Comparison of ENCODE assay signal across 14 cellular contexts in the genomic region with DNA sequence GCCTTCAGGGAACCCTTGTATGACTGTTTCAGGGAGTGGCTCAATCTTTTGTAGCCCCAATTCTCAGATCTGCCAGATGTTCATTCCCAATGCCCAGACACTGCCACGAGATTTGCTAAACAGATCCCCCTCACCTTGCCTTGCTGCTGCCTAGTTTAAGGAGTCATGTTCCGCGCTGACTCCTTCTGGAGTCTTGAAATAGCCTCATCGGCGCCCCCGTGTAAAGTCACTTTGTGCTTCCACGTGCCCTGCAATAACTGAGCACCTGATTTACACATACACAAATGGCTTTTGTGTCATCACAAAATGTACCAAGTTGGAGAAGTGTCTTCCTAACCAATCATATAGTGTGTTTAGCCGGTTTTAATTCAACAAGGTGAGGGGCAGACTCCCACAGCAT.
A peak's percentile ranks its signal among the peaks of the same experiment; 100 is the strongest.
DNase-seq lines count a peak whose midpoint lies in the region; ATAC-seq, FAIRE-seq and TF ChIP-seq lines count a peak whose summit lies in the region.
"Had no signal": no experiment of that assay in that cellular context is flagged by ENCODE, and none has a peak within 500 bp of the region (broad histone marks: within the 10 kb centered on the region; RNA-seq: fewer than 3 reads in every experiment).

No MANE protein-coding gene starts in this region.

- H3K4me3 ChIP-seq in kidney (ENCODE audit: low read length in 2 of 2) (no peak overlapping the region), smooth muscle cell (no peak overlapping the region)

- in situ Hi-C loops in ACHN (cut with HindIII; ENCODE audit: low pct_ligation_motif_present, low pct_unique_long_range_greater_than_20kb, low sequenced_read_pairs): no loop called here

- no peaks in the 10 kb centered on the region for H3K9me3 ChIP-seq in kidney (ENCODE audit: control insufficient read depth in 1 of 2, low read length in 2 of 2)
- no peaks in the 10 kb centered on the region for H3K9me3 ChIP-seq in smooth muscle cell (replicated peaks; ENCODE audit: low read depth)

- peaks cover 15% of the 10 kb centered on the region for H4K20me1 ChIP-seq in smooth muscle cell (ENCODE audit: low read depth)

- ATAC-seq in HG03457 (IDR thresholded peaks at IDR 0.05; ENCODE audit: unreplicated experiment) (no peak), GM21367 (IDR thresholded peaks at IDR 0.05; ENCODE audit: unreplicated experiment) (no peak)
- ATAC-seq: CD8-positive, alpha-beta T cell; natural killer cell had no signal

- H3K27ac ChIP-seq in angular gyrus (ENCODE audit: low read depth, low read length): peak overlapping the region; percentile 63
- peak overlapping the region; percentile 17 to 85 for H3K27ac ChIP-seq in kidney (ENCODE audit: low read depth in 2 of 2, low read length in 2 of 2)
- peak overlapping the region; percentile 90 for H3K27ac ChIP-seq in smooth muscle cell (ENCODE audit: low read depth)

- no peak overlapping the region for H3K4me2 ChIP-seq in smooth muscle cell

- peaks cover 21 to 24% of the 10 kb centered on the region in 2 donors for H3K4me1 ChIP-seq in kidney (ENCODE audit: control insufficient read depth in 1 of 2, insufficient read depth in 1 of 2, low read depth in 1 of 2, low read length in 2 of 2)
- H3K4me1 ChIP-seq in smooth muscle cell (ENCODE audit: low read depth): peaks cover 20% of the 10 kb centered on the region

- peaks cover 52% of the 10 kb centered on the region for H3K4me1 Mint-ChIP-seq in HFFc6 (ENCODE audit: low read depth)

- H3K27me3 Mint-ChIP-seq in HFFc6 (ENCODE audit: insufficient read depth): no peaks in the 10 kb centered on the region; the same call in 1 of the 2 replicates

- intact Hi-C loops in kidney (cut with DNase I): no loop called here

- 90% methylated on average over 8 of the region's 8 CpGs for WGBS in smooth muscle cell (ENCODE audit: low lambda C conversion rate)

- peaks cover 18% of the 10 kb centered on the region for H3F3A ChIP-seq in smooth muscle cell (ENCODE audit: low read depth)

- H3K79me2 ChIP-seq in smooth muscle cell (ENCODE audit: low read depth): no peaks in the 10 kb centered on the region

- H3K36me3 ChIP-seq in kidney (ENCODE audit: control insufficient read depth in 1 of 2, insufficient read depth in 2 of 2, low read length in 2 of 2) (peaks cover 6 to 11% of the 10 kb centered on the region in 2 donors), smooth muscle cell (ENCODE audit: low read depth) (no peaks in the 10 kb centered on the region)

- FAIRE-seq in kidney (lab: Jason Lieb, UNC): no peak

- H3K27me3 ChIP-seq in smooth muscle cell (ENCODE audit: low read depth): no peaks in the 10 kb centered on the region

- no peak overlapping the region; the same call in 1 of the 2 replicates for H3K4me3 Mint-ChIP-seq in HFFc6
- H3K4me3 Mint-ChIP-seq: CD8-positive, alpha-beta T cell; natural killer cell had no signal

- peak overlapping the region; percentile 91; the same call in 1 of the 2 replicates for H3K27ac Mint-ChIP-seq in HFFc6
- H3K27ac Mint-ChIP-seq: CD8-positive, alpha-beta T cell had no signal

- peaks cover 14% of the 10 kb centered on the region; the same call in 1 of the 2 replicates for H3K36me3 Mint-ChIP-seq in HFFc6 (ENCODE audit: low read depth)
- H3K36me3 Mint-ChIP-seq: natural killer cell had no signal

- no peak for TF ChIP-seq CTCF in HFFc6 (IDR thresholded peaks at IDR 0.05)
- no peak for TF ChIP-seq CTCF in kidney (IDR thresholded peaks at IDR 0.05; ENCODE audit: borderline replicate concordance, extremely low read depth, insufficient read depth)
- TF ChIP-seq CTCF in smooth muscle cell (IDR thresholded peaks at IDR 0.05; ENCODE audit: borderline replicate concordance, insufficient read depth, poor library complexity, severe bottlenecking): no peak

- H2AFZ ChIP-seq in smooth muscle cell (ENCODE audit: low read depth): no peak overlapping the region

- DNase-seq in HFFc6: no peak
- no peak for DNase-seq in kidney
- DNase-seq in smooth muscle cell (lab: John Stamatoyannopoulos, UW; ENCODE audit: unreplicated experiment): no peak
- DNase-seq in ACHN: no peak
- DNase-seq: activated CD4-positive, CD25-positive, alpha-beta regulatory T cell treated with anti-CD3 and anti-CD28 coated beads, Interleukin-2, amount 50 U/mL, for 72 hours; CD8-positive, alpha-beta T cell; central memory CD4-positive, alpha-beta T cell; GDM1; KG1; natural killer cell; NCI-H774 had no signal

- H3K9ac ChIP-seq in kidney (ENCODE audit: low read length in 2 of 2) (peak overlapping the region in 1 of 2 donors; percentile 54), smooth muscle cell (ENCODE audit: low read depth) (no peak overlapping the region)

- no peaks in the 10 kb centered on the region for H3K9me3 Mint-ChIP-seq in HFFc6
- H3K9me3 Mint-ChIP-seq: CD8-positive, alpha-beta T cell; natural killer cell had no signal
